In the genomic region with DNA sequence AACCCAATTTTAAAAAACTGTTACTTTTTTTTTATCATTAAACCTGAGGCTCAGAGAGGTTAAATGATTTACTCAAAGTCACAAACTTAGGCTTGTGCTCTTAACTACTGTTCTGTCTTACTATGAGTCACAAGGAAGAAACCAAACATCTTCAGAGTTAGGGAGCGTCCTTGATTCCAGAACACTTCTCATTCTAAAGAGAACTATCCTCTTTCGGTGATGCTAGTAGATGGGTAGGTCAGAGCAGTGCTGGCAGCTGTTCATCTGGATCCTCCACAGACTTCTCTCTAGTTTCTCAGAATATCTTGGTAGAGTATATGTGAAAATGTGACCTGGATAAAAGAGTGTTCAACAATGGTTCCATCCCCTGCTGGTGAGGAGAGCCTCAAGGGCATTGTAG, we compare ENCODE assay signal across 8 cellular contexts. TPM values are rescaled to one million over a fixed set of nuclear protein-coding genes. Genes with fewer than 3 reads are reported as not detected.
A peak's percentile ranks its signal among the peaks of the same experiment; 100 is the strongest.
DNase-seq lines count a peak whose midpoint lies in the region; ATAC-seq, FAIRE-seq and TF ChIP-seq lines count a peak whose summit lies in the region.

No MANE protein-coding gene starts in this region.

- no peaks in the 10 kb centered on the region for H3K27me3 ChIP-seq in lower lobe of right lung (ENCODE audit: low read depth)

- TF ChIP-seq POLR2A in GM12891 (IDR thresholded peaks at IDR 0.05; ENCODE audit: low read depth, low read length) = no peak

- H3K27ac Mint-ChIP-seq in activated naive CD8-positive, alpha-beta T cell = peak overlapping the region; percentile 86

- peak overlapping the region; percentile 92 for H3K27ac ChIP-seq in lower lobe of right lung

- peaks cover 80% of the 10 kb centered on the region for H3K4me1 Mint-ChIP-seq in activated naive CD8-positive, alpha-beta T cell (ENCODE audit: low read depth)

- H3K36me3 Mint-ChIP-seq in activated naive CD8-positive, alpha-beta T cell = no peaks in the 10 kb centered on the region

- intact Hi-C loops in lower lobe of right lung (cut with DNase I) = no loop called here
- intact Hi-C loops in sciatic nerve (cut with DNase I) = no loop called here
- intact Hi-C loops in posterior cingulate gyrus (cut with DNase I) = no loop called here

- peak overlapping the region; percentile 92 for H3K4me3 ChIP-seq in lower lobe of right lung

- no peaks in the 10 kb centered on the region for H3K36me3 ChIP-seq in lower lobe of right lung

- H3K9me3 ChIP-seq in lower lobe of right lung = no peaks in the 10 kb centered on the region

- DNase-seq in GM12891 (ENCODE audit: insufficient read length, low spot score) (no peak), lower lobe of right lung (no peak), sciatic nerve (ENCODE audit: low spot score) (no peak), posterior cingulate gyrus (no peak), NCI-H510A treated with DMSO at 0.1 percent for 48 hours (lab: John Stamatoyannopoulos, UW) (no peak), SIG-M5 (lab: John Stamatoyannopoulos, UW) (no peak)

- ATAC-seq in HG02852 (IDR thresholded peaks at IDR 0.05; ENCODE audit: unreplicated experiment) (peak; percentile 15), lower lobe of right lung (no peak), sciatic nerve (no peak)

- H3K4me1 ChIP-seq in lower lobe of right lung = peaks cover 84% of the 10 kb centered on the region

- H3K4me3 Mint-ChIP-seq in activated naive CD8-positive, alpha-beta T cell = peak overlapping the region; percentile 81

- no peak for TF ChIP-seq CTCF in lower lobe of right lung (IDR thresholded peaks at IDR 0.05)

- no peaks in the 10 kb centered on the region for H3K9me3 Mint-ChIP-seq in activated naive CD8-positive, alpha-beta T cell (ENCODE audit: low read depth)

- H3K27me3 Mint-ChIP-seq in activated naive CD8-positive, alpha-beta T cell = no peaks in the 10 kb centered on the region

- peak; percentile 64 for FAIRE-seq in GM12891 (lab: Jason Lieb, UNC)

TF ChIP-seq in GM12891, 5 proteins besides CTCF, POLR2A, EP300 and RAD21:
- TF ChIP-seq TAF1 (IDR thresholded peaks at IDR 0.05; ENCODE audit: low read depth, low read length) (no peak), PAX5 (IDR thresholded peaks at IDR 0.05; ENCODE audit: insufficient read depth, low read length, severe bottlenecking) (no peak), POLR2AphosphoS5 (IDR thresholded peaks at IDR 0.05; ENCODE audit: low read depth, low read length) (no peak), POU2F2 (IDR thresholded peaks at IDR 0.05; ENCODE audit: low read depth, low read length) (no peak), SPI1 (IDR thresholded peaks at IDR 0.05; ENCODE audit: low read depth, low read length) (no peak)

RNA-seq across cellular contexts. Expression of a gene that starts 3.3 kb away (rescaled TPM):
- polyA plus RNA-seq in GM12891 (2012; ENCODE audit: low read depth, missing spikeins) = 59.0 TPM
- total RNA-seq in lower lobe of right lung (138 TPM), sciatic nerve (116 TPM)

RNA-seq across cellular contexts. Expression of a gene that starts 7.9 kb away (rescaled TPM):
- 45.1 TPM for polyA plus RNA-seq in GM12891 (2012; ENCODE audit: low read depth, missing spikeins)
- total RNA-seq in lower lobe of right lung (48.3 TPM), sciatic nerve (52.8 TPM)

RNA-seq across cellular contexts. Expression of a gene that starts 34.4 kb away (rescaled TPM):
- polyA plus RNA-seq in GM12891 (2012; ENCODE audit: low read depth, missing spikeins) = 0.03 TPM
- total RNA-seq in lower lobe of right lung = 0.12 TPM
- 0.09 TPM for total RNA-seq in sciatic nerve

RNA-seq across cellular contexts. Expression of a gene that starts 35.9 kb away (rescaled TPM):
- polyA plus RNA-seq in GM12891 (2012; ENCODE audit: low read depth, missing spikeins) = 11.9 TPM
- total RNA-seq in lower lobe of right lung (40.0 TPM), sciatic nerve (43.3 TPM)
